Comparison of ENCODE assay signal across 27 cellular contexts in the genomic region with DNA sequence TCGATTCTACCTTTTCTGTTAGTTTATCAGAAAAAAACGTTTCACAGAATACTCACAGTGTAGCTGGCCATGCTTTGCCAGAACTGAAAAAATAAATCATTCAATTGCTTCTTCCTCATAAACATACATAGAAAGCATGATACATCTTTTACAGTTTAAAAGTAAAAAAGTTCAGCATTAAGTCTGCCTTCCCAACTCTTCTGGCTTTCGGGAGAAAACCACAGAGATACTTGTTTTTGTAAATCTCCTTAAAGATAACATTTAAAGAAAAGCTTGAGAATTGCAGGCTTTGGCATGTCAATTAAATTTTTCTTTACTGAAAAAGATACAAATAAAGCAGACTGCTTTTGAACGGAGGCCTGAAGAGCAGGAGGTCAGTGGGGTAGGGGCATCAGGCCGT.
DNase-seq lines count a peak whose midpoint lies in the region; ATAC-seq, FAIRE-seq and TF ChIP-seq lines count a peak whose summit lies in the region.
"Had no signal": no experiment of that assay in that cellular context is flagged by ENCODE, and none has a peak within 500 bp of the region (broad histone marks: within the 10 kb centered on the region; RNA-seq: fewer than 3 reads in every experiment).

No MANE protein-coding gene starts in this region.

- peaks cover 18% of the 10 kb centered on the region for H3K36me3 ChIP-seq in cardiac muscle cell
- H3K36me3 ChIP-seq in keratinocyte (ENCODE audit: control insufficient read depth in 2 of 2, extremely low read depth in 1 of 2, insufficient read depth in 2 of 2, low read length in 2 of 2), result peaks cover 7 to 16% of the 10 kb centered on the region in 2 experiments
- peaks cover 8% of the 10 kb centered on the region for H3K36me3 ChIP-seq in rectal smooth muscle tissue (ENCODE audit: control insufficient read depth, insufficient read depth, low read length)
- no peaks in the 10 kb centered on the region for H3K36me3 ChIP-seq in uterus
- H3K36me3 ChIP-seq: neural progenitor cell had no signal

- peak overlapping the region; percentile 88 for H3K27ac ChIP-seq in cardiac muscle cell
- H3K27ac ChIP-seq in keratinocyte (ENCODE audit: control insufficient read depth, insufficient read depth, low read length), result no peak overlapping the region
- peak overlapping the region; percentile 85 for H3K27ac ChIP-seq in rectal smooth muscle tissue (ENCODE audit: low read depth, low read length)
- H3K27ac ChIP-seq in uterus, result peak overlapping the region; percentile 70 to 97
- H3K27ac ChIP-seq: neural progenitor cell, PC-9, SJSA1, upper lobe of left lung had no signal

- H3K9ac ChIP-seq in keratinocyte (ENCODE audit: control insufficient read depth, extremely low read depth, insufficient read depth, low read length) (no peak overlapping the region), rectal smooth muscle tissue (ENCODE audit: low read length) (no peak overlapping the region)
- H3K9ac ChIP-seq: neural progenitor cell had no signal

- DNase-seq in cardiac muscle cell (ENCODE audit: low read depth in 1 of 2, low spot score in 1 of 2), result no peak
- no peak for DNase-seq in left cardiac atrium
- DNase-seq in keratinocyte (ENCODE audit: low read depth, low spot score), result no peak
- no peak for DNase-seq in uterus
- DNase-seq in NCI-H82 (lab: John Stamatoyannopoulos, UW), result no peak
- DNase-seq: activated CD4-positive, alpha-beta T cell treated with anti-CD3 and anti-CD28 coated beads, Interleukin-2, amount 50 U/mL, for 1 hour; activated CD8-positive, alpha-beta memory T cell treated with anti-CD3 and anti-CD28 coated beads, Interleukin-2, amount 50 U/mL, for 4 hours; activated naive CD8-positive, alpha-beta T cell treated with anti-CD3 and anti-CD28 coated beads, Interleukin-2, amount 50 U/mL, for 24 hours; BE2C; caudate nucleus; DMS79 treated with DMSO at 0.1 percent for 48 hours; gastrocnemius medialis; left colon; midbrain; MV-4-11; NCI-H1694 treated with DMSO at 0.1 percent for 48 hours; NCI-H774; PC-9; T-helper 2 cell; upper lobe of left lung had no signal

- TF ChIP-seq CTCF in cardiac muscle cell (IDR thresholded peaks at IDR 0.05; ENCODE audit: low read depth, low read length), result no peak
- no peak for TF ChIP-seq CTCF in keratinocyte (optimal IDR thresholded peaks at IDR 0.05 in 1 of 3, IDR thresholded peaks at IDR 0.05 in 1 of 3, conservative IDR thresholded peaks at IDR 0.05 in 1 of 3; ENCODE audit: extremely low read depth in 1 of 3, insufficient read depth in 2 of 3, low read length in 3 of 3)
- TF ChIP-seq CTCF in uterus (IDR thresholded peaks at IDR 0.05), result no peak

- peaks cover 55% of the 10 kb centered on the region for H3K4me1 ChIP-seq in cardiac muscle cell (ENCODE audit: low read depth)
- H3K4me1 ChIP-seq in keratinocyte (ENCODE audit: control insufficient read depth, extremely low read depth, insufficient read depth, low read length), result peaks cover 49% of the 10 kb centered on the region
- peaks cover 73% of the 10 kb centered on the region for H3K4me1 ChIP-seq in rectal smooth muscle tissue (ENCODE audit: control insufficient read depth, insufficient read depth, low read length)
- peaks cover 0 to 23% of the 10 kb centered on the region in 2 donors for H3K4me1 ChIP-seq in uterus
- H3K4me1 ChIP-seq: neural progenitor cell had no signal

- dilution Hi-C loops in keratinocyte (cut with MboI; ENCODE audit: extremely low pct_ligation_motif_present, low sequenced_read_pairs), result no loop called here

- ATAC-seq in left cardiac atrium, result no peak
- ATAC-seq in HG03378 (IDR thresholded peaks at IDR 0.05; ENCODE audit: unreplicated experiment), result no peak
- no peak for ATAC-seq in GM21723 (IDR thresholded peaks at IDR 0.05; ENCODE audit: unreplicated experiment)
- ATAC-seq: activated naive CD8-positive, alpha-beta T cell treated with anti-CD3 and anti-CD28 coated beads, Interleukin-2, amount 50 U/mL, for 24 hours; gastrocnemius medialis; GM23338; K562; left colon had no signal

- TF ChIP-seq POLR2A in uterus (IDR thresholded peaks at IDR 0.05), result no peak

- H3K9me1 ChIP-seq in keratinocyte (ENCODE audit: control insufficient read depth, extremely low read depth, insufficient read depth, low read length), result no peaks in the 10 kb centered on the region

- peak overlapping the region; percentile 17 for H2AFZ ChIP-seq in keratinocyte (ENCODE audit: control insufficient read depth, low read length)
- H2AFZ ChIP-seq: GM23338, neural progenitor cell, PC-9 had no signal

- no peak for FAIRE-seq in keratinocyte (lab: Jason Lieb, UNC)
- FAIRE-seq: K562 had no signal

- peak overlapping the region; percentile 77 for H3K4me2 ChIP-seq in keratinocyte (ENCODE audit: control insufficient read depth, extremely low read depth, insufficient read depth, low read depth, low read length)
- H3K4me2 ChIP-seq: GM23338, neural progenitor cell, PC-9 had no signal

- intact Hi-C loops in left cardiac atrium (cut with DNase I) (no loop called here), uterus (cut with DNase I; ENCODE audit: low total_unique reads) (loop anchor here (10.0 kb wide), 1 partner anchor 116 kb away; the partner anchor contains the start of gene SYNPO2)

- H3K79me2 ChIP-seq in keratinocyte (ENCODE audit: control insufficient read depth, insufficient read depth, low read length), result no peaks in the 10 kb centered on the region

- H3K27me3 ChIP-seq in cardiac muscle cell, result no peaks in the 10 kb centered on the region
- no peaks in the 10 kb centered on the region for H3K27me3 ChIP-seq in keratinocyte (ENCODE audit: control insufficient read depth, extremely low read depth, insufficient read depth, low read length)
- no peaks in the 10 kb centered on the region for H3K27me3 ChIP-seq in rectal smooth muscle tissue (ENCODE audit: control insufficient read depth, insufficient read depth, low read length)
- H3K27me3 ChIP-seq in uterus, result no peaks in the 10 kb centered on the region
- H3K27me3 ChIP-seq: BE2C, gastrocnemius medialis, neural progenitor cell, SJSA1, upper lobe of left lung had no signal

- H3K9me3 ChIP-seq in cardiac muscle cell (ENCODE audit: low read depth) (no peaks in the 10 kb centered on the region), keratinocyte (ENCODE audit: control insufficient read depth, low read depth, low read length) (no peaks in the 10 kb centered on the region), uterus (no peaks in the 10 kb centered on the region)
- H3K9me3 ChIP-seq: BE2C, gastrocnemius medialis, SJSA1, upper lobe of left lung had no signal

- H3K4me3 ChIP-seq in cardiac muscle cell (no peak overlapping the region), keratinocyte (ENCODE audit: control insufficient read depth in 2 of 3, extremely low read depth in 1 of 3, insufficient read depth in 2 of 3, low read depth in 1 of 3, low read length in 3 of 3) (no peak overlapping the region), rectal smooth muscle tissue (ENCODE audit: low read length) (no peak overlapping the region), uterus (no peak overlapping the region)
- H3K4me3 ChIP-seq: gastrocnemius medialis, GM23338, K562, neural progenitor cell, PC-9, SJSA1, upper lobe of left lung had no signal

- H4K20me1 ChIP-seq in keratinocyte (ENCODE audit: control insufficient read depth, extremely low read depth, insufficient read depth, low read length), result no peaks in the 10 kb centered on the region
